In the genomic region with DNA sequence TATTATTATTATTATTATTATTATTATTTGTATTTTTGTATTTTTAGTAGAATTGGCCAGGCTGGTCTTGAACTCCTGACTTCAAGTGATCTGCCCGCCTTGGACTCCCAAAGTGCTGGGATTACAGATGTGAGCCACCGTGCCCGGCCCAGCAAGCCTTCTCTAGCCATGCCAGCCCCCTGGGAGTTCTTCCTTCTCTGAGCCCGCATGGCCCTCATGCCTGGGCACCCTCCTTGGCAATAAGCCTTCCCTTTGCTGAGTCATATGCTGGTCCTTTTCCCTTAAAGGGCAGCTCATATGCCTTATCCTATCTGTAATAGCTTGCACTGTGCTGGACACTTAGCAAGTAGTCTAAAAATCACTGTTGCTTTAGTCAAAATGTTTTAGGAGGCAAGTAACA, we compare ENCODE assay signal across 1 cellular context.
TF ChIP-seq lines count a peak whose summit lies in the region.

No MANE protein-coding gene starts in this region.

TF ChIP-seq in endothelial cell of umbilical vein, 7 proteins besides CTCF, POLR2A, EP300 and RAD21:
- no peak for TF ChIP-seq JUN (IDR thresholded peaks at IDR 0.05; ENCODE audit: borderline replicate concordance, insufficient read depth, insufficient read length, low read depth)
- no peak for TF ChIP-seq MYC (IDR thresholded peaks at IDR 0.05; ENCODE audit: low read depth, low read length)
- TF ChIP-seq, protein P1, sequence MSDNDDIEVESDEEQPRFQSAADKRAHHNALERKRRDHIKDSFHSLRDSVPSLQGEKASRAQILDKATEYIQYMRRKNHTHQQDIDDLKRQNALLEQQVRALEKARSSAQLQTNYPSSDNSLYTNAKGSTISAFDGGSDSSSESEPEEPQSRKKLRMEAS (IDR thresholded peaks at IDR 0.05; ENCODE audit: insufficient read depth, insufficient read length): no peak
- no peak for TF ChIP-seq FOS (IDR thresholded peaks at IDR 0.05; ENCODE audit: borderline replicate concordance, insufficient read depth, low read length)
- TF ChIP-seq EZH2 (IDR thresholded peaks at IDR 0.05; ENCODE audit: borderline replicate concordance, low read depth, low read length, severe bottlenecking): no peak
- TF ChIP-seq POLR2AphosphoS5 (IDR thresholded peaks at IDR 0.05; ENCODE audit: insufficient read depth, low read depth, low read length): no peak
- no peak for TF ChIP-seq GATA2 (IDR thresholded peaks at IDR 0.05; ENCODE audit: insufficient read depth, insufficient read length, low read depth, low read length)
